ENCODE assay signal across 1 cellular context in the genomic region with DNA sequence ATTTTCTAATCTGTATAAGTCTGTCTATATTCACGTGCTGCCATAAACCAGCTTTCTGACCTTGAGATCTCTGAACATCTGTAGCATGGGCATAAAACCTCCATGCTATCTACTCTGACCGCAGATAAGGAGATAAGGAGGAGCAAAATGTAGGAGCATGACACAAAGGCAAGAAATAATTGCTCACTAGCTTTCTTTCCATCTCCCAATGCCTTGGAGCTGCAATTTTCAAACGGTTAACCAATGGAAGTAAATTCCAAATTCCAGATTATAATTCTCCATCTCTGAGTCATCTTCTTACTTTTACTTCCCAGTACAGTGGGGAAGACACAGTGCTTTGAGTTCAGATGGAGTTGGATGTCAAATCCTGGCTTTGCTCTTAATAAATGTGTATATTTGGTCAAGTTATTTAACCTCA.
A peak's percentile ranks its signal among the peaks of the same experiment; 100 is the strongest.
TF ChIP-seq lines count a peak whose summit lies in the region.

No MANE protein-coding gene starts in this region.

TF ChIP-seq in K562, 482 proteins besides CTCF, POLR2A, EP300 and RAD21 (continued from another document):
- TF ChIP-seq, protein P1, sequence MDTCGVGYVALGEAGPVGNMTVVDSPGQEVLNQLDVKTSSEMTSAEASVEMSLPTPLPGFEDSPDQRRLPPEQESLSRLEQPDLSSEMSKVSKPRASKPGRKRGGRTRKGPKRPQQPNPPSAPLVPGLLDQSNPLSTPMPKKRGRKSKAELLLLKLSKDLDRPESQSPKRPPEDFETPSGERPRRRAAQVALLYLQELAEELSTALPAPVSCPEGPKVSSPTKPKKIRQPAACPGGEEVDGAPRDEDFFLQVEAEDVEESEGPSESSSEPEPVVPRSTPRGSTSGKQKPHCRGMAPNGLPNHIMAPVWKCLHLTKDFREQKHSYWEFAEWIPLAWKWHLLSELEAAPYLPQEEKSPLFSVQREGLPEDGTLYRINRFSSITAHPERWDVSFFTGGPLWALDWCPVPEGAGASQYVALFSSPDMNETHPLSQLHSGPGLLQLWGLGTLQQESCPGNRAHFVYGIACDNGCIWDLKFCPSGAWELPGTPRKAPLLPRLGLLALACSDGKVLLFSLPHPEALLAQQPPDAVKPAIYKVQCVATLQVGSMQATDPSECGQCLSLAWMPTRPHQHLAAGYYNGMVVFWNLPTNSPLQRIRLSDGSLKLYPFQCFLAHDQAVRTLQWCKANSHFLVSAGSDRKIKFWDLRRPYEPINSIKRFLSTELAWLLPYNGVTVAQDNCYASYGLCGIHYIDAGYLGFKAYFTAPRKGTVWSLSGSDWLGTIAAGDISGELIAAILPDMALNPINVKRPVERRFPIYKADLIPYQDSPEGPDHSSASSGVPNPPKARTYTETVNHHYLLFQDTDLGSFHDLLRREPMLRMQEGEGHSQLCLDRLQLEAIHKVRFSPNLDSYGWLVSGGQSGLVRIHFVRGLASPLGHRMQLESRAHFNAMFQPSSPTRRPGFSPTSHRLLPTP (IDR thresholded peaks at IDR 0.05; ENCODE audit: borderline replicate concordance, extremely low read depth, insufficient read length): no peak
- 0 out of 2 replicates have a peak, but pooled peaks have one; percentile 18 for TF ChIP-seq HDAC2 (IDR thresholded peaks at IDR 0.05)
- TF ChIP-seq SIX5 (IDR thresholded peaks at IDR 0.05; ENCODE audit: borderline replicate concordance in 1 of 2, insufficient read depth in 1 of 2, low read depth in 1 of 2, low read length in 2 of 2): no peak
- peak; percentile 40; the same call in 1 of the 2 replicates for TF ChIP-seq TEAD4 (IDR thresholded peaks at IDR 0.05; ENCODE audit: low read length)
- TF ChIP-seq TEAD4 (CRISPR knock-in tag; IDR thresholded peaks at IDR 0.05; ENCODE audit: borderline replicate concordance): no peak
- TF ChIP-seq SNRNP70 (optimal IDR thresholded peaks at IDR 0.05; ENCODE audit: low read depth, low read length): no peak
- TF ChIP-seq, protein P2, sequence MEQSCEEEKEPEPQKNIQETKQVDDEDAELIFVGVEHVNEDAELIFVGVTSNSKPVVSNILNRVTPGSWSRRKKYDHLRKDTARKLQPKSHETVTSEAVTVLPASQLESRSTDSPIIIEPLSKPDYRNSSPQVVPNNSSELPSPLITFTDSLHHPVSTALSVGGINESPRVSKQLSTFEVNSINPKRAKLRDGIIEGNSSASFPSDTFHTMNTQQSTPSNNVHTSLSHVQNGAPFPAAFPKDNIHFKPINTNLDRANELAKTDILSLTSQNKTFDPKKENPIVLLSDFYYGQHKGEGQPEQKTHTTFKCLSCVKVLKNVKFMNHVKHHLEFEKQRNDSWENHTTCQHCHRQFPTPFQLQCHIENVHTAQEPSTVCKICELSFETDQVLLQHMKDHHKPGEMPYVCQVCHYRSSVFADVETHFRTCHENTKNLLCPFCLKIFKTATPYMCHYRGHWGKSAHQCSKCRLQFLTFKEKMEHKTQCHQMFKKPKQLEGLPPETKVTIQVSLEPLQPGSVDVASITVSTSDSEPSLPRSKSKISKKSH (CRISPR knock-in tag; IDR thresholded peaks at IDR 0.05): no peak
- TF ChIP-seq, protein P3, sequence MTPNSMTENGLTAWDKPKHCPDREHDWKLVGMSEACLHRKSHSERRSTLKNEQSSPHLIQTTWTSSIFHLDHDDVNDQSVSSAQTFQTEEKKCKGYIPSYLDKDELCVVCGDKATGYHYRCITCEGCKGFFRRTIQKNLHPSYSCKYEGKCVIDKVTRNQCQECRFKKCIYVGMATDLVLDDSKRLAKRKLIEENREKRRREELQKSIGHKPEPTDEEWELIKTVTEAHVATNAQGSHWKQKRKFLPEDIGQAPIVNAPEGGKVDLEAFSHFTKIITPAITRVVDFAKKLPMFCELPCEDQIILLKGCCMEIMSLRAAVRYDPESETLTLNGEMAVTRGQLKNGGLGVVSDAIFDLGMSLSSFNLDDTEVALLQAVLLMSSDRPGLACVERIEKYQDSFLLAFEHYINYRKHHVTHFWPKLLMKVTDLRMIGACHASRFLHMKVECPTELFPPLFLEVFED (CRISPR knock-in tag; conservative IDR thresholded peaks at IDR 0.05): no peak
- no peak for TF ChIP-seq NFYB (IDR thresholded peaks at IDR 0.05; ENCODE audit: extremely low read depth, insufficient read length)
- TF ChIP-seq CBX2 (IDR thresholded peaks at IDR 0.05; ENCODE audit: insufficient read depth, low read length, poor library complexity, severe bottlenecking): no peak
- TF ChIP-seq ZNF239 (CRISPR knock-in tag; IDR thresholded peaks at IDR 0.05): no peak
- no peak for TF ChIP-seq SIN3B (IDR thresholded peaks at IDR 0.05; ENCODE audit: low read depth)
- no peak for TF ChIP-seq GABPA (tag; conservative IDR thresholded peaks at IDR 0.05; ENCODE audit: low read depth)
- no peak for TF ChIP-seq ZNF23 (CRISPR knock-in tag; IDR thresholded peaks at IDR 0.05)
- no peak for TF ChIP-seq CAMTA2 (CRISPR knock-in tag; conservative IDR thresholded peaks at IDR 0.05)
- TF ChIP-seq, protein P4, sequence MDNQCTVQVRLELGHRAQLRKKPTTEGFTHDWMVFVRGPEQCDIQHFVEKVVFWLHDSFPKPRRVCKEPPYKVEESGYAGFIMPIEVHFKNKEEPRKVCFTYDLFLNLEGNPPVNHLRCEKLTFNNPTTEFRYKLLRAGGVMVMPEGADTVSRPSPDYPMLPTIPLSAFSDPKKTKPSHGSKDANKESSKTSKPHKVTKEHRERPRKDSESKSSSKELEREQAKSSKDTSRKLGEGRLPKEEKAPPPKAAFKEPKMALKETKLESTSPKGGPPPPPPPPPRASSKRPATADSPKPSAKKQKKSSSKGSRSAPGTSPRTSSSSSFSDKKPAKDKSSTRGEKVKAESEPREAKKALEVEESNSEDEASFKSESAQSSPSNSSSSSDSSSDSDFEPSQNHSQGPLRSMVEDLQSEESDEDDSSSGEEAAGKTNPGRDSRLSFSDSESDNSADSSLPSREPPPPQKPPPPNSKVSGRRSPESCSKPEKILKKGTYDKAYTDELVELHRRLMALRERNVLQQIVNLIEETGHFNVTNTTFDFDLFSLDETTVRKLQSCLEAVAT (IDR thresholded peaks at IDR 0.05): peak in 1 of 2 experiments; percentile 54; a peak in 1 of 4 replicates
- no peak for TF ChIP-seq RHOXF2B (CRISPR knock-in tag; conservative IDR thresholded peaks at IDR 0.05)
- no peak for TF ChIP-seq GABPB2 (CRISPR knock-in tag; conservative IDR thresholded peaks at IDR 0.05)
- TF ChIP-seq SREBF2 (CRISPR knock-in tag; IDR thresholded peaks at IDR 0.05): no peak
- TF ChIP-seq ZBTB8A (IDR thresholded peaks at IDR 0.05; ENCODE audit: partially characterized antibody): no peak
- TF ChIP-seq NCOA4 (IDR thresholded peaks at IDR 0.05; ENCODE audit: partially characterized antibody): no peak
- TF ChIP-seq NR2F6 (CRISPR knock-in tag; IDR thresholded peaks at IDR 0.05): no peak
- no peak for TF ChIP-seq PHF20 (IDR thresholded peaks at IDR 0.05; ENCODE audit: partially characterized antibody)
- TF ChIP-seq, protein P5, sequence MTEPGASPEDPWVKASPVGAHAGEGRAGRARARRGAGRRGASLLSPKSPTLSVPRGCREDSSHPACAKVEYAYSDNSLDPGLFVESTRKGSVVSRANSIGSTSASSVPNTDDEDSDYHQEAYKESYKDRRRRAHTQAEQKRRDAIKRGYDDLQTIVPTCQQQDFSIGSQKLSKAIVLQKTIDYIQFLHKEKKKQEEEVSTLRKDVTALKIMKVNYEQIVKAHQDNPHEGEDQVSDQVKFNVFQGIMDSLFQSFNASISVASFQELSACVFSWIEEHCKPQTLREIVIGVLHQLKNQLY (CRISPR knock-in tag; conservative IDR thresholded peaks at IDR 0.05): no peak
- TF ChIP-seq BHLHE40 (IDR thresholded peaks at IDR 0.05; ENCODE audit: low read length): peak; percentile 29; the same call in 1 of the 2 replicates
- no peak for TF ChIP-seq RBM14 (IDR thresholded peaks at IDR 0.05; ENCODE audit: borderline replicate concordance, insufficient read depth, low read depth, low read length)
- TF ChIP-seq FOS (IDR thresholded peaks at IDR 0.05; ENCODE audit: extremely low read depth, insufficient read length): no peak
- TF ChIP-seq JUND (IDR thresholded peaks at IDR 0.05; ENCODE audit: borderline replicate concordance, low read depth, low read length): no peak
- no peak for TF ChIP-seq JUND (tag; IDR thresholded peaks at IDR 0.05; ENCODE audit: borderline replicate concordance, low read depth, low read length)
- no peak for TF ChIP-seq RNF2 (IDR thresholded peaks at IDR 0.05)
- no peak for TF ChIP-seq TAF9B (IDR thresholded peaks at IDR 0.05; ENCODE audit: partially characterized antibody)
- TF ChIP-seq CHD2 (IDR thresholded peaks at IDR 0.05; ENCODE audit: low read depth, low read length): no peak
- TF ChIP-seq, protein P6, sequence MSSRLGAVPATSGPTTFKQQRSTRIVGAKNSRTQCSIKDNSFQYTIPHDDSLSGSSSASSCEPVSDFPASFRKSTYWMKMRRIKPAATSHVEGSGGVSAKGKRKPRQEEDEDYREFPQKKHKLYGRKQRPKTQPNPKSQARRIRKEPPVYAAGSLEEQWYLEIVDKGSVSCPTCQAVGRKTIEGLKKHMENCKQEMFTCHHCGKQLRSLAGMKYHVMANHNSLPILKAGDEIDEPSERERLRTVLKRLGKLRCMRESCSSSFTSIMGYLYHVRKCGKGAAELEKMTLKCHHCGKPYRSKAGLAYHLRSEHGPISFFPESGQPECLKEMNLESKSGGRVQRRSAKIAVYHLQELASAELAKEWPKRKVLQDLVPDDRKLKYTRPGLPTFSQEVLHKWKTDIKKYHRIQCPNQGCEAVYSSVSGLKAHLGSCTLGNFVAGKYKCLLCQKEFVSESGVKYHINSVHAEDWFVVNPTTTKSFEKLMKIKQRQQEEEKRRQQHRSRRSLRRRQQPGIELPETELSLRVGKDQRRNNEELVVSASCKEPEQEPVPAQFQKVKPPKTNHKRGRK (tag; IDR thresholded peaks at IDR 0.05): no peak
